Comparison of ENCODE assay signal across 1 cellular context in genomic region chr3:50358927-50359759, GRCh38.
A peak's percentile ranks its signal among the peaks of the same experiment; 100 is the strongest.
TF ChIP-seq lines count a peak whose summit lies in the region.

A gene with protein sequence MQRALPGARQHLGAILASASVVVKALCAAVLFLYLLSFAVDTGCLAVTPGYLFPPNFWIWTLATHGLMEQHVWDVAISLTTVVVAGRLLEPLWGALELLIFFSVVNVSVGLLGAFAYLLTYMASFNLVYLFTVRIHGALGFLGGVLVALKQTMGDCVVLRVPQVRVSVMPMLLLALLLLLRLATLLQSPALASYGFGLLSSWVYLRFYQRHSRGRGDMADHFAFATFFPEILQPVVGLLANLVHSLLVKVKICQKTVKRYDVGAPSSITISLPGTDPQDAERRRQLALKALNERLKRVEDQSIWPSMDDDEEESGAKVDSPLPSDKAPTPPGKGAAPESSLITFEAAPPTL (minus strand): TSS chr3:50359521. CDS start chr3:50359063, 458 bp downstream.

TF ChIP-seq in GM12878, 131 proteins besides CTCF, POLR2A, EP300 and RAD21 (continued from another document):
- TF ChIP-seq NBN (IDR thresholded peaks at IDR 0.05) (0 out of 2 replicates have a peak, but pooled peaks have one; percentile 29), POLR2AphosphoS5 (IDR thresholded peaks at IDR 0.05; ENCODE audit: low read length) (peak; percentile 75; the same call in 1 of the 2 replicates), YBX1 (IDR thresholded peaks at IDR 0.05) (no peak), MTA2 (IDR thresholded peaks at IDR 0.05; ENCODE audit: low read depth) (no peak), NRF1 (conservative IDR thresholded peaks at IDR 0.05; ENCODE audit: low read depth, low read length) (peak; percentile 86), BCLAF1 (IDR thresholded peaks at IDR 0.05) (no peak), JUND (IDR thresholded peaks at IDR 0.05; ENCODE audit: low read depth, low read length) (no peak), YY1 (IDR thresholded peaks at IDR 0.05; ENCODE audit: low read depth, low read length) (peak; percentile 91), TBL1XR1 (IDR thresholded peaks at IDR 0.05; ENCODE audit: low read depth, low read length) (0 out of 2 replicates have a peak, but pooled peaks have one; percentile 41), NR2C1 (IDR thresholded peaks at IDR 0.05) (peak; percentile 85), HDAC6 (IDR thresholded peaks at IDR 0.05; ENCODE audit: unreplicated experiment) (no peak), MAX (IDR thresholded peaks at IDR 0.05; ENCODE audit: low read depth, low read length) (peak; percentile 53; the same call in 1 of the 2 replicates), TCF12 (IDR thresholded peaks at IDR 0.05; ENCODE audit: low read depth, low read length) (0 out of 2 replicates have a peak, but pooled peaks have one; percentile 37), CHD4 (IDR thresholded peaks at IDR 0.05) (no peak), IKZF1 (conservative IDR thresholded peaks at IDR 0.05) (peak; percentile 100), SMAD1 (IDR thresholded peaks at IDR 0.05; ENCODE audit: low read depth, partially characterized antibody) (no peak), ZNF622 (IDR thresholded peaks at IDR 0.05) (no peak), BMI1 (IDR thresholded peaks at IDR 0.05; ENCODE audit: borderline replicate concordance) (no peak), CBFB (IDR thresholded peaks at IDR 0.05; ENCODE audit: low read depth) (peak; percentile 82), EED (IDR thresholded peaks at IDR 0.05; ENCODE audit: low read depth) (no peak), JUNB (IDR thresholded peaks at IDR 0.05) (no peak), ZNF207 (IDR thresholded peaks at IDR 0.05; ENCODE audit: borderline replicate concordance) (peak; percentile 37; the same call in 1 of the 2 replicates), SIX5 (IDR thresholded peaks at IDR 0.05; ENCODE audit: low read depth, low read length, severe bottlenecking) (peak; percentile 100), ZBED1 (IDR thresholded peaks at IDR 0.05; ENCODE audit: borderline replicate concordance) (no peak), E2F4 (IDR thresholded peaks at IDR 0.05; ENCODE audit: low read depth, low read length) (peak; percentile 14; the same call in 1 of the 2 replicates), CREM (IDR thresholded peaks at IDR 0.05; ENCODE audit: low read depth) (peak; percentile 99), SP1 (IDR thresholded peaks at IDR 0.05; ENCODE audit: low read depth, low read length) (peak; percentile 59), SMC3 (IDR thresholded peaks at IDR 0.05; ENCODE audit: borderline replicate concordance, low read length) (0 out of 2 replicates have a peak, but pooled peaks have one; percentile 7), TARDBP (IDR thresholded peaks at IDR 0.05; ENCODE audit: borderline replicate concordance) (peak; percentile 99), STAT1 (conservative IDR thresholded peaks at IDR 0.05) (no peak; the same call in 1 of the 2 replicates), POLR2AphosphoS2 (IDR thresholded peaks at IDR 0.05; ENCODE audit: low read depth, low read length) (peak; percentile 72; the same call in 1 of the 2 replicates), RBBP5 (conservative IDR thresholded peaks at IDR 0.05) (no peak), DPF2 (IDR thresholded peaks at IDR 0.05) (no peak), CHD2 (IDR thresholded peaks at IDR 0.05; ENCODE audit: borderline replicate concordance, low read depth, low read length) (peak; percentile 93), HDGF (IDR thresholded peaks at IDR 0.05) (no peak), NR2F1 (conservative IDR thresholded peaks at IDR 0.05) (0 out of 2 replicates have a peak, but pooled peaks have one; percentile 43), FOS (IDR thresholded peaks at IDR 0.05; ENCODE audit: borderline replicate concordance, extremely low read depth, insufficient read length) (no peak), RUNX3 (IDR thresholded peaks at IDR 0.05; ENCODE audit: low read length) (peak; percentile 98), SRF (IDR thresholded peaks at IDR 0.05; ENCODE audit: low read depth in 2 of 2, low read length in 2 of 2) (0 out of 4 replicates have a peak, but pooled peaks of 1 of the 2 experiments have one; percentile 40), MXI1 (IDR thresholded peaks at IDR 0.05; ENCODE audit: low read depth, low read length) (no peak; the same call in 1 of the 2 replicates), BHLHE40 (IDR thresholded peaks at IDR 0.05; ENCODE audit: borderline replicate concordance in 1 of 2, low read depth in 2 of 2, low read length in 1 of 2) (peak; percentile 35 to 48; a peak in 2 of 4 replicates), ZNF274 (IDR thresholded peaks at IDR 0.05; ENCODE audit: insufficient read depth, insufficient read length) (no peak), TCF7 (IDR thresholded peaks at IDR 0.05; ENCODE audit: borderline replicate concordance) (no peak), ESRRA (IDR thresholded peaks at IDR 0.05; ENCODE audit: low read length) (peak; percentile 87), GABPA (IDR thresholded peaks at IDR 0.05; ENCODE audit: low read depth) (peak; percentile 91), ZZZ3 (IDR thresholded peaks at IDR 0.05; ENCODE audit: control insufficient read depth, insufficient read length, low read depth) (no peak), CHD1 (IDR thresholded peaks at IDR 0.05; ENCODE audit: low read depth, low read length) (no peak), PAX5 (IDR thresholded peaks at IDR 0.05; ENCODE audit: borderline replicate concordance, low read depth, low read length) (peak; percentile 63; the same call in 1 of the 2 replicates), ELK1 (IDR thresholded peaks at IDR 0.05; ENCODE audit: low read depth, low read length) (peak; percentile 75), E4F1 (IDR thresholded peaks at IDR 0.05; ENCODE audit: borderline replicate concordance, partially characterized antibody) (peak; percentile 42), GATAD2B (conservative IDR thresholded peaks at IDR 0.05; ENCODE audit: low read depth) (peak; percentile 79), RELA (IDR thresholded peaks at IDR 0.05; ENCODE audit: borderline replicate concordance, partially characterized antibody) (peak; percentile 57), SIN3A (IDR thresholded peaks at IDR 0.05; ENCODE audit: low read depth, low read length) (peak; percentile 83), MTA3 (IDR thresholded peaks at IDR 0.05; ENCODE audit: borderline replicate concordance, low read length) (no peak), RAD51 (IDR thresholded peaks at IDR 0.05) (no peak), RCOR1 (conservative IDR thresholded peaks at IDR 0.05; ENCODE audit: low read depth, low read length) (0 out of 2 replicates have a peak, but pooled peaks have one; percentile 63)
- TF ChIP-seq, protein P1, sequence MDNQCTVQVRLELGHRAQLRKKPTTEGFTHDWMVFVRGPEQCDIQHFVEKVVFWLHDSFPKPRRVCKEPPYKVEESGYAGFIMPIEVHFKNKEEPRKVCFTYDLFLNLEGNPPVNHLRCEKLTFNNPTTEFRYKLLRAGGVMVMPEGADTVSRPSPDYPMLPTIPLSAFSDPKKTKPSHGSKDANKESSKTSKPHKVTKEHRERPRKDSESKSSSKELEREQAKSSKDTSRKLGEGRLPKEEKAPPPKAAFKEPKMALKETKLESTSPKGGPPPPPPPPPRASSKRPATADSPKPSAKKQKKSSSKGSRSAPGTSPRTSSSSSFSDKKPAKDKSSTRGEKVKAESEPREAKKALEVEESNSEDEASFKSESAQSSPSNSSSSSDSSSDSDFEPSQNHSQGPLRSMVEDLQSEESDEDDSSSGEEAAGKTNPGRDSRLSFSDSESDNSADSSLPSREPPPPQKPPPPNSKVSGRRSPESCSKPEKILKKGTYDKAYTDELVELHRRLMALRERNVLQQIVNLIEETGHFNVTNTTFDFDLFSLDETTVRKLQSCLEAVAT (IDR thresholded peaks at IDR 0.05), result no peak
- TF ChIP-seq, protein P2, sequence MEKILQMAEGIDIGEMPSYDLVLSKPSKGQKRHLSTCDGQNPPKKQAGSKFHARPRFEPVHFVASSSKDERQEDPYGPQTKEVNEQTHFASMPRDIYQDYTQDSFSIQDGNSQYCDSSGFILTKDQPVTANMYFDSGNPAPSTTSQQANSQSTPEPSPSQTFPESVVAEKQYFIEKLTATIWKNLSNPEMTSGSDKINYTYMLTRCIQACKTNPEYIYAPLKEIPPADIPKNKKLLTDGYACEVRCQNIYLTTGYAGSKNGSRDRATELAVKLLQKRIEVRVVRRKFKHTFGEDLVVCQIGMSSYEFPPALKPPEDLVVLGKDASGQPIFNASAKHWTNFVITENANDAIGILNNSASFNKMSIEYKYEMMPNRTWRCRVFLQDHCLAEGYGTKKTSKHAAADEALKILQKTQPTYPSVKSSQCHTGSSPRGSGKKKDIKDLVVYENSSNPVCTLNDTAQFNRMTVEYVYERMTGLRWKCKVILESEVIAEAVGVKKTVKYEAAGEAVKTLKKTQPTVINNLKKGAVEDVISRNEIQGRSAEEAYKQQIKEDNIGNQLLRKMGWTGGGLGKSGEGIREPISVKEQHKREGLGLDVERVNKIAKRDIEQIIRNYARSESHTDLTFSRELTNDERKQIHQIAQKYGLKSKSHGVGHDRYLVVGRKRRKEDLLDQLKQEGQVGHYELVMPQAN (conservative IDR thresholded peaks at IDR 0.05), result peak; percentile 58; the same call in 1 of the 2 replicates
- TF ChIP-seq, protein P3, sequence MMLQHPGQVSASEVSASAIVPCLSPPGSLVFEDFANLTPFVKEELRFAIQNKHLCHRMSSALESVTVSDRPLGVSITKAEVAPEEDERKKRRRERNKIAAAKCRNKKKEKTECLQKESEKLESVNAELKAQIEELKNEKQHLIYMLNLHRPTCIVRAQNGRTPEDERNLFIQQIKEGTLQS (IDR thresholded peaks at IDR 0.05; ENCODE audit: borderline replicate concordance, extremely low read depth, low read depth, low read length), result peak; percentile 65; the same call in 1 of the 2 replicates
- TF ChIP-seq, protein P4, sequence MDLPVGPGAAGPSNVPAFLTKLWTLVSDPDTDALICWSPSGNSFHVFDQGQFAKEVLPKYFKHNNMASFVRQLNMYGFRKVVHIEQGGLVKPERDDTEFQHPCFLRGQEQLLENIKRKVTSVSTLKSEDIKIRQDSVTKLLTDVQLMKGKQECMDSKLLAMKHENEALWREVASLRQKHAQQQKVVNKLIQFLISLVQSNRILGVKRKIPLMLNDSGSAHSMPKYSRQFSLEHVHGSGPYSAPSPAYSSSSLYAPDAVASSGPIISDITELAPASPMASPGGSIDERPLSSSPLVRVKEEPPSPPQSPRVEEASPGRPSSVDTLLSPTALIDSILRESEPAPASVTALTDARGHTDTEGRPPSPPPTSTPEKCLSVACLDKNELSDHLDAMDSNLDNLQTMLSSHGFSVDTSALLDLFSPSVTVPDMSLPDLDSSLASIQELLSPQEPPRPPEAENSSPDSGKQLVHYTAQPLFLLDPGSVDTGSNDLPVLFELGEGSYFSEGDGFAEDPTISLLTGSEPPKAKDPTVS (IDR thresholded peaks at IDR 0.05; ENCODE audit: low read depth, low read length), result 0 out of 2 replicates have a peak, but pooled peaks have one; percentile 40
